ENCODE assay signal across 10 cellular contexts in genomic region chr3:146163584-146163983, GRCh38. TPM values are rescaled to one million over a fixed set of nuclear protein-coding genes. Genes with fewer than 3 reads are reported as not detected.
DNase-seq lines count a peak whose midpoint lies in the region; ATAC-seq and TF ChIP-seq lines count a peak whose summit lies in the region.
"Had no signal": no experiment of that assay in that cellular context is flagged by ENCODE, and none has a peak within 500 bp of the region (broad histone marks: within the 10 kb centered on the region; RNA-seq: fewer than 3 reads in every experiment).

No MANE protein-coding gene starts in this region.

- DNase-seq in HCEC 1CT (peak; percentile 95), adipocyte (ENCODE audit: low read depth) (peak; percentile 94), foreskin keratinocyte (peak; percentile 87 to 93), stromal cell of bone marrow (ENCODE audit: low read depth) (peak; percentile 90), T-helper 9 cell (no peak), COR-L47 (lab: John Stamatoyannopoulos, UW) (no peak)
- DNase-seq in activated CD8-positive, alpha-beta memory T cell treated with anti-CD3 and anti-CD28 coated beads, Interleukin-2, amount 50 U/mL, for 48 hours = no peak
- DNase-seq: activated T-cell treated with anti-CD3 and anti-CD28 coated beads, Interleukin-2, amount 50 U/mL, for 48 hours; NCI-H1930 had no signal

- ATAC-seq in foreskin keratinocyte (peak; percentile 56), GM21717 (IDR thresholded peaks at IDR 0.05; ENCODE audit: unreplicated experiment) (no peak)

- TF ChIP-seq CTCF in foreskin keratinocyte (conservative IDR thresholded peaks at IDR 0.05) = peak; percentile 54

- no peaks in the 10 kb centered on the region for H3K9me3 ChIP-seq in adipocyte (ENCODE audit: control insufficient read depth, low read length)

- no peak overlapping the region for H3K9ac ChIP-seq in adipocyte (ENCODE audit: low read length)

- no peak overlapping the region for H3K27ac ChIP-seq in foreskin keratinocyte

- H3K36me3 ChIP-seq in adipocyte (ENCODE audit: control insufficient read depth, insufficient read depth, low read length, severe bottlenecking) = no peaks in the 10 kb centered on the region

- H3K27me3 ChIP-seq in adipocyte (replicated peaks; ENCODE audit: control insufficient read depth, insufficient read depth, low read length) (no peaks in the 10 kb centered on the region), foreskin keratinocyte (no peaks in the 10 kb centered on the region)

- H3K4me3 ChIP-seq in adipocyte (ENCODE audit: low read length) = peak overlapping the region; percentile 22

- H3K4me1 ChIP-seq in adipocyte (ENCODE audit: control insufficient read depth, insufficient read depth, low read length) (peaks cover 59% of the 10 kb centered on the region), foreskin keratinocyte (peaks cover 31% of the 10 kb centered on the region)

RNA-seq across cellular contexts. Expression of gene PLOD2, which starts 2.6 kb away (rescaled TPM):
- 13.5 and 22.9 TPM in 2 replicates for total RNA-seq in foreskin keratinocyte
- polyA plus RNA-seq in foreskin keratinocyte = 4.6 and 9.1 TPM in 2 replicates

Comparison
In these comparisons a context has a peak if more than half of its experiments do, and no peak if none do; other contexts are left out.
1. DNase-seq: peak in HCEC 1CT (single experiment), adipocyte (single experiment), foreskin keratinocyte (2 of 2) and stromal cell of bone marrow (single experiment); none in T-helper 9 cell (single experiment), activated CD8-positive, alpha-beta memory T cell treated with anti-CD3 and anti-CD28 coated beads, Interleukin-2, amount 50 U/mL, for 48 hours (single experiment) and COR-L47 (single experiment).